ENCODE assay signal across 8 cellular contexts in the genomic region with DNA sequence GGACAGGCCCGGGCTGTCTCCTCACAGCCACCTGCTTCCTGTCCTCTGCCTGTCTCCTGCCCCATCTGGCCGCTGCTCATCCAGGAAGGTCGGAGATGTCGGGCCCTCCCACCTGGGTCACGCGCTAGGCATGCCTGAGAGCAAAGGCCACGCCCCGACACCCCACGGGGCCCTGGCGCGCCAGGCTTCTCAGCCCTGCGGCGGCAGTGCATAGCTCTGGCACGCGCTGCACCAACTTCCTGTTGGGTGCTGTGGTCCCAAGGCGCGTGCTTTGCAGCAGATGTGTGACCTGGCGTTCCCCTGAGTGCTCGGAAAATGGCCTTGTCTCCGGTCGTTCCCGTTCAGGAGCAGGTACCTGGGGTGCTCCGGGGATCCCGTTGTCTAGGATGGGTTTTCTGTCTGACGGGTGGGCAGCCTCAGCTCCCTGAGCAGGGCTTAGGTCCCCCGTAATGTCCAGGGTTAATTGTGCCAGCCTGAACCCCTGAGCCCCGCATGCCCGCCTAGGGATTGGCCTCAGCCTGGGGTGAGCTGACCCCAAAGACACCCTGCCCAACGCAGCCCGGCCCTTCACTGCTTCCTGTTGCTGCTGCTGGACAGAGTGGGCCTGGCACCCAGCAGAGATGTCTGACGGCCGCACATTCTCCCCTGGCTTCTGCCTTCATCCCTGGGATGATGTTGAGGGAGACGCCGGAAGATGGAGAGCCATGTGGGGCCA. TPM values are rescaled to one million over a fixed set of nuclear protein-coding genes. Genes with fewer than 3 reads are reported as not detected.
DNase-seq lines count a peak whose midpoint lies in the region; ATAC-seq and TF ChIP-seq lines count a peak whose summit lies in the region.

No MANE protein-coding gene starts in this region.

- no peaks in the 10 kb centered on the region for H3K36me3 ChIP-seq in mesendoderm (ENCODE audit: control insufficient read depth, insufficient read depth, low read length)

- no peak overlapping the region for H3K18ac ChIP-seq in mesendoderm (ENCODE audit: low read length)

- H3K27ac Mint-ChIP-seq in WTC11: no peak overlapping the region

- no CpG with 5 or more reads among the region's 34 CpGs for WGBS in mesendoderm (ENCODE audit: extremely low coverage, insufficient coverage, low lambda C conversion rate)

- no peaks in the 10 kb centered on the region for H3K79me1 ChIP-seq in mesendoderm (ENCODE audit: low read length)

- no peak overlapping the region for H3K56ac ChIP-seq in mesendoderm (ENCODE audit: low read length)

- H3K4me3 Mint-ChIP-seq in WTC11: no peak overlapping the region

- no peak overlapping the region for H2BK5ac ChIP-seq in mesendoderm (ENCODE audit: low read length)

- H3K4ac ChIP-seq in mesendoderm (ENCODE audit: low read depth, low read length): no peak overlapping the region

- no peaks in the 10 kb centered on the region for H3K27me3 ChIP-seq in mesendoderm (ENCODE audit: insufficient read depth, low read length, poor library complexity)

- H2BK15ac ChIP-seq in mesendoderm (replicated peaks; ENCODE audit: low read depth): no peak overlapping the region

- ATAC-seq in GM18508 (IDR thresholded peaks at IDR 0.05; ENCODE audit: insufficient read depth, unreplicated experiment): peak; percentile 47
- ATAC-seq in HG02763 (IDR thresholded peaks at IDR 0.05; ENCODE audit: unreplicated experiment): peak; percentile 80
- ATAC-seq in WTC11: peak; percentile 92

- CTCF ChIA-PET in WTC11 (lab: Charles Lee): interaction anchor here (1.9 to 3.4 kb wide), 4 partner anchors 8 to 179 kb away, joined by 7 to 46 read pairs (median 12); no protein-coding TSS in a partner anchor

- no peaks in the 10 kb centered on the region for H3K36me3 Mint-ChIP-seq in WTC11

- H3K27me3 Mint-ChIP-seq in WTC11 (ENCODE audit: low read depth): no peaks in the 10 kb centered on the region; the same call in 1 of the 2 replicates

- H2AK5ac ChIP-seq in mesendoderm (ENCODE audit: low read length): no peak overlapping the region

- H3K4me3 ChIP-seq in mesendoderm (ENCODE audit: low read length): no peak overlapping the region

- no peak overlapping the region for H3K27ac ChIP-seq in mesendoderm (ENCODE audit: low read depth, low read length)

- H3K9me3 Mint-ChIP-seq in WTC11: no peaks in the 10 kb centered on the region

- POLR2A ChIA-PET in WTC11 (lab: Charles Lee): no interaction called here

- H3K23ac ChIP-seq in mesendoderm (ENCODE audit: low read length): no peak overlapping the region

- TF ChIP-seq CTCF in WTC11 (IDR thresholded peaks at IDR 0.05): no peak

- peak; percentile 45 for DNase-seq in NCI-H146 treated with DMSO at 0.1 percent for 48 hours (lab: John Stamatoyannopoulos, UW; ENCODE audit: unreplicated experiment)
- DNase-seq in WTC11 (ENCODE audit: low spot score): peak; percentile 75
- DNase-seq in central memory CD4-positive, alpha-beta T cell: peak; percentile 93
- peak; percentile 88 for DNase-seq in mesendoderm
- peak; percentile 87 to 92 for DNase-seq in stimulated activated CD8-positive, alpha-beta memory T cell treated with anti-CD3 and anti-CD28 coated beads, Interleukin-7, amount 100 ng/mL, for 4 hours (ENCODE audit: low read depth in 2 of 2)
- DNase-seq in cortex of kidney (lab: John Stamatoyannopoulos, UW): no peak

- H2BK120ac ChIP-seq in mesendoderm (ENCODE audit: low read depth, low read length): no peak overlapping the region

- H4K5ac ChIP-seq in mesendoderm (ENCODE audit: low read length): no peak overlapping the region

- H3K9ac ChIP-seq in mesendoderm (ENCODE audit: low read length): no peak overlapping the region

- H3K79me2 ChIP-seq in mesendoderm (ENCODE audit: control insufficient read depth, insufficient read depth, low read length): no peaks in the 10 kb centered on the region

- no peak overlapping the region for H3K4me2 ChIP-seq in mesendoderm (ENCODE audit: low read length)

- no peaks in the 10 kb centered on the region for H3K4me1 ChIP-seq in mesendoderm (ENCODE audit: control insufficient read depth, low read depth, low read length)

- H3K4me1 Mint-ChIP-seq in WTC11: peaks cover 4% of the 10 kb centered on the region; the same call in 1 of the 2 replicates

- no peak overlapping the region for H4K8ac ChIP-seq in mesendoderm (ENCODE audit: low read depth, low read length)

TF ChIP-seq in WTC11, 78 proteins besides CTCF, POLR2A, EP300 and RAD21:
- TF ChIP-seq ZNF423 (CRISPR knock-in tag; IDR thresholded peaks at IDR 0.05) (peak; percentile 40; the same call in 1 of the 2 replicates), FOXK1 (CRISPR knock-in tag; IDR thresholded peaks at IDR 0.05) (peak; percentile 63; the same call in 1 of the 2 replicates), GABPB1 (CRISPR knock-in tag; IDR thresholded peaks at IDR 0.05) (peak; percentile 58), IRF2 (CRISPR knock-in tag; IDR thresholded peaks at IDR 0.05; ENCODE audit: borderline replicate concordance, low read depth) (no peak), CREB1 (CRISPR knock-in tag; IDR thresholded peaks at IDR 0.05) (no peak), MYBL2 (CRISPR knock-in tag; IDR thresholded peaks at IDR 0.05) (peak; percentile 50; the same call in 1 of the 2 replicates), ETV6 (CRISPR knock-in tag; IDR thresholded peaks at IDR 0.05) (peak; percentile 52; the same call in 1 of the 2 replicates), TP53 (CRISPR knock-in tag; IDR thresholded peaks at IDR 0.05) (0 out of 2 replicates have a peak, but pooled peaks have one; percentile 30), SP1 (CRISPR knock-in tag; conservative IDR thresholded peaks at IDR 0.05) (peak; percentile 69), HMGA2 (CRISPR knock-in tag; IDR thresholded peaks at IDR 0.05) (no peak), CBFB (CRISPR knock-in tag; IDR thresholded peaks at IDR 0.05; ENCODE audit: low read depth) (0 out of 2 replicates have a peak, but pooled peaks have one; percentile 30)
- TF ChIP-seq, protein P1, sequence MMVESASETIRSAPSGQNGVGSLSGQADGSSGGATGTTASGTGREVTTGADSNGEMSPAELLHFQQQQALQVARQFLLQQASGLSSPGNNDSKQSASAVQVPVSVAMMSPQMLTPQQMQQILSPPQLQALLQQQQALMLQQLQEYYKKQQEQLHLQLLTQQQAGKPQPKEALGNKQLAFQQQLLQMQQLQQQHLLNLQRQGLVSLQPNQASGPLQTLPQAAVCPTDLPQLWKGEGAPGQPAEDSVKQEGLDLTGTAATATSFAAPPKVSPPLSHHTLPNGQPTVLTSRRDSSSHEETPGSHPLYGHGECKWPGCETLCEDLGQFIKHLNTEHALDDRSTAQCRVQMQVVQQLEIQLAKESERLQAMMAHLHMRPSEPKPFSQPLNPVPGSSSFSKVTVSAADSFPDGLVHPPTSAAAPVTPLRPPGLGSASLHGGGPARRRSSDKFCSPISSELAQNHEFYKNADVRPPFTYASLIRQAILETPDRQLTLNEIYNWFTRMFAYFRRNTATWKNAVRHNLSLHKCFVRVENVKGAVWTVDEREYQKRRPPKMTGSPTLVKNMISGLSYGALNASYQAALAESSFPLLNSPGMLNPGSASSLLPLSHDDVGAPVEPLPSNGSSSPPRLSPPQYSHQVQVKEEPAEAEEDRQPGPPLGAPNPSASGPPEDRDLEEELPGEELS (CRISPR knock-in tag; IDR thresholded peaks at IDR 0.05): peak; percentile 76
- TF ChIP-seq, protein P2, sequence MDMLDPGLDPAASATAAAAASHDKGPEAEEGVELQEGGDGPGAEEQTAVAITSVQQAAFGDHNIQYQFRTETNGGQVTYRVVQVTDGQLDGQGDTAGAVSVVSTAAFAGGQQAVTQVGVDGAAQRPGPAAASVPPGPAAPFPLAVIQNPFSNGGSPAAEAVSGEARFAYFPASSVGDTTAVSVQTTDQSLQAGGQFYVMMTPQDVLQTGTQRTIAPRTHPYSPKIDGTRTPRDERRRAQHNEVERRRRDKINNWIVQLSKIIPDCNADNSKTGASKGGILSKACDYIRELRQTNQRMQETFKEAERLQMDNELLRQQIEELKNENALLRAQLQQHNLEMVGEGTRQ (CRISPR knock-in tag; IDR thresholded peaks at IDR 0.05): peak; percentile 61
- TF ChIP-seq, protein P3, sequence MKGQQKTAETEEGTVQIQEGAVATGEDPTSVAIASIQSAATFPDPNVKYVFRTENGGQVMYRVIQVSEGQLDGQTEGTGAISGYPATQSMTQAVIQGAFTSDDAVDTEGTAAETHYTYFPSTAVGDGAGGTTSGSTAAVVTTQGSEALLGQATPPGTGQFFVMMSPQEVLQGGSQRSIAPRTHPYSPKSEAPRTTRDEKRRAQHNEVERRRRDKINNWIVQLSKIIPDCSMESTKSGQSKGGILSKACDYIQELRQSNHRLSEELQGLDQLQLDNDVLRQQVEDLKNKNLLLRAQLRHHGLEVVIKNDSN (CRISPR knock-in tag; IDR thresholded peaks at IDR 0.05): peak; percentile 52; the same call in 1 of the 2 replicates
- TF ChIP-seq, protein P4, sequence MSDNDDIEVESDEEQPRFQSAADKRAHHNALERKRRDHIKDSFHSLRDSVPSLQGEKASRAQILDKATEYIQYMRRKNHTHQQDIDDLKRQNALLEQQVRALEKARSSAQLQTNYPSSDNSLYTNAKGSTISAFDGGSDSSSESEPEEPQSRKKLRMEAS (CRISPR knock-in tag; IDR thresholded peaks at IDR 0.05): peak; percentile 90

RNA-seq across cellular contexts. Expression of a gene that starts 19.4 kb away (rescaled TPM):
- total RNA-seq in WTC11 (2021): 9.3 to 10.3 TPM (median 9.6 TPM) in 3 replicates
- 1.1 TPM for polyA plus RNA-seq in mesendoderm (2013, experiment 1 of 2)
- polyA plus RNA-seq in mesendoderm (2013, experiment 2 of 2): 1.0 TPM

RNA-seq across cellular contexts. Expression of a gene that starts 34.0 kb away (rescaled TPM):
- total RNA-seq in WTC11 (2021): 10.6 to 16.8 TPM (median 12.0 TPM) in 3 replicates
- 3.0 TPM for polyA plus RNA-seq in mesendoderm (2013, experiment 1 of 2)
- polyA plus RNA-seq in mesendoderm (2013, experiment 2 of 2): 3.0 TPM
